Comparison of ENCODE assay signal across 29 cellular contexts in the genomic region with DNA sequence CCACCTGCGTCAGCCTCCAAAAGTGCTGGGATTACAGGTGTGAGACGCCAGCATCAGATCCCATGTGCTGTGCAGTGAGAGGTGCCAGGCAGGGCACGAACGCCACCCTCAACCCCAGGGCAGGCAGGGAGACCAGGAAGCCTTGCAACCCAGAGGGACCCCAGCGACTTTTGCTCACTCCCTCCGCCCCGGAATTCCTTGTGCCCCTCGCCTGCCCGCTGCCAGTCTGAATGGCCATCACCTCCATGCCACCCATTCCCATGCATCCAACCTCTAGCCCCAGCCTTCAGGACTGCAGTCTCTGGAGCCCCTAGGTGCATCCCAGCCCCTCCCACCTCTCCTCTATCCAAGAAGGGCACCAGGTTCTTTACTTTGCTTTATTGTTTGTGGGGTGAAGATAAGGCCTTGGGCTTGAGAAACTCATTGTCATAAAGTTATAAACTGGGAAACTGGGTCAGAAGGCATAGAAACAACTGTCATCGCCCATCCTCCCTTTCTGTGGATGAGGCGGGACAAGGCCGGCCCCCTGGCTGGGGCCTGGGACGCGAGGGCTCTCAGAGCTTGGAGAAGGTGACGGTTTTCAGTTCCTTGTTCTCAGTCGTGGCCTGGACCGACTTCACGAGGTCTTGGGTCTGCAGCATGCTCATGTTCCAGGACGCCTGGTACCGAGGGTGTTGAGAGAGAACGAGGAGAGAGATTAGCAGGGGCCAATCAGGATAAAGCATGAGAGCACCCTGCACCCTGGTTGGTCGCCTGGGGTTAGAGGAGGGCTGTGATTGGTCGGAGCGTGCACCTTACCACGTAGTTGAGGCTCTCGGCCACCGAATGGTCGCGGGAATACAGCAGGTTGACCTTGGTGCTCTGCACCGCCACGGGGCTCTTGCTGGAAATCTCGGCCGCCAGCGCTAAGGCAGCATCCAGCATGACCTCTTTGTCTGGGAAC. TPM values are rescaled to one million over a fixed set of nuclear protein-coding genes. Genes with fewer than 3 reads are reported as not detected.
DNase-seq lines count a peak whose midpoint lies in the region; ATAC-seq, FAIRE-seq and TF ChIP-seq lines count a peak whose summit lies in the region.
"Had no signal": no experiment of that assay in that cellular context is flagged by ENCODE, and none has a peak within 500 bp of the region (broad histone marks: within the 10 kb centered on the region; RNA-seq: fewer than 3 reads in every experiment).

No MANE protein-coding gene starts in this region.

- H3K9me3 Mint-ChIP-seq in WTC11, result no peaks in the 10 kb centered on the region
- H3K9me3 Mint-ChIP-seq: activated naive CD4-positive, alpha-beta T cell treated with anti-CD3 and anti-CD28 coated beads, Interleukin-2, amount 50 U/mL, for 24 hours; effector memory CD8-positive, alpha-beta T cell; immature natural killer cell had no signal

- peaks cover 19% of the 10 kb centered on the region for H3K4me1 ChIP-seq in cardiac muscle cell (ENCODE audit: low read depth)
- H3K4me1 ChIP-seq: ascending aorta had no signal

- no peak for DNase-seq in cardiac muscle cell (ENCODE audit: low read depth in 1 of 2, low spot score in 1 of 2)
- no peak for DNase-seq in Right ventricle myocardium inferior (ENCODE audit: missing footprints)
- no peak for DNase-seq in WTC11 (ENCODE audit: low spot score)
- DNase-seq in iPS-NIHi7 (ENCODE audit: extremely low spot score), result peak; percentile 54
- DNase-seq in frontal cortex (ENCODE audit: low spot score in 2 of 2), result no peak
- DNase-seq in inferior parietal cortex (ENCODE audit: extremely low spot score), result no peak
- DNase-seq in NCI-H1048 (lab: John Stamatoyannopoulos, UW), result no peak
- DNase-seq: activated CD4-positive, alpha-beta T cell treated with anti-CD3 and anti-CD28 coated beads for 36 hours; effector memory CD8-positive, alpha-beta T cell; head of caudate nucleus; immature natural killer cell; NCI-H1930; NCI-H446; NK-92 treated with Interleukin-12 subunit alpha and Interleukin-12 subunit beta, amount 100 ng/mL, for 24 hours; RPMI8226; stimulated activated CD4-positive, alpha-beta T cell treated with anti-CD3 and anti-CD28 coated beads, Interleukin-4, amount 100 ng/mL, for 4 hours; stomach had no signal

- intact Hi-C loops in Right ventricle myocardium inferior (cut with DNase I), result no loop called here

- POLR2A ChIA-PET in WTC11 (lab: Charles Lee), result no interaction called here

- no peak overlapping the region for H3K27ac Mint-ChIP-seq in WTC11
- H3K27ac Mint-ChIP-seq: activated CD4-positive, alpha-beta T cell treated with anti-CD3 and anti-CD28 coated beads for 36 hours; activated naive CD4-positive, alpha-beta T cell treated with anti-CD3 and anti-CD28 coated beads, Interleukin-2, amount 50 U/mL, for 24 hours had no signal

- no peaks in the 10 kb centered on the region for H3K27me3 ChIP-seq in cardiac muscle cell
- H3K27me3 ChIP-seq: ascending aorta; BLaER1 treated with 17β-estradiol and CSF1 and Interleukin-3, amounts not matched to agents 10 nM and 100 nM; neutrophil; stomach; upper lobe of left lung had no signal

- H3K4me3 Mint-ChIP-seq in WTC11, result no peak overlapping the region
- H3K4me3 Mint-ChIP-seq: activated CD4-positive, alpha-beta T cell treated with anti-CD3 and anti-CD28 coated beads for 36 hours; activated naive CD4-positive, alpha-beta T cell treated with anti-CD3 and anti-CD28 coated beads, Interleukin-2, amount 50 U/mL, for 24 hours; effector memory CD8-positive, alpha-beta T cell; immature natural killer cell had no signal

- peak overlapping the region; percentile 28 for H3K27ac ChIP-seq in cardiac muscle cell
- H3K27ac ChIP-seq: ascending aorta; BLaER1 treated with 17β-estradiol and CSF1 and Interleukin-3, amounts not matched to agents 10 nM and 100 nM; neutrophil; upper lobe of left lung had no signal

- ATAC-seq in Right ventricle myocardium inferior, result no peak
- ATAC-seq in WTC11, result peak; percentile 82
- no peak for ATAC-seq in GM19328 (IDR thresholded peaks at IDR 0.05; ENCODE audit: unreplicated experiment)
- ATAC-seq: activated CD4-positive, alpha-beta T cell treated with anti-CD3 and anti-CD28 coated beads for 36 hours; effector memory CD8-positive, alpha-beta T cell had no signal

- FAIRE-seq in frontal cortex (lab: Jason Lieb, UNC), result no peak
- FAIRE-seq: A204.1, G401.6 had no signal

- H3K4me3 ChIP-seq in cardiac muscle cell, result no peak overlapping the region
- H3K4me3 ChIP-seq: ascending aorta; BLaER1 treated with 17β-estradiol and CSF1 and Interleukin-3, amounts not matched to agents 10 nM and 100 nM; stomach; upper lobe of left lung had no signal

- peaks cover 30% of the 10 kb centered on the region for H3K36me3 Mint-ChIP-seq in WTC11

- H3K4me1 Mint-ChIP-seq in WTC11, result peaks cover 6% of the 10 kb centered on the region
- H3K4me1 Mint-ChIP-seq: activated CD4-positive, alpha-beta T cell treated with anti-CD3 and anti-CD28 coated beads for 36 hours had no signal

- peaks cover 12% of the 10 kb centered on the region for H3K36me3 ChIP-seq in cardiac muscle cell

- H3K27me3 Mint-ChIP-seq in WTC11 (ENCODE audit: low read depth), result no peaks in the 10 kb centered on the region
- H3K27me3 Mint-ChIP-seq: activated CD4-positive, alpha-beta T cell treated with anti-CD3 and anti-CD28 coated beads for 36 hours; activated naive CD4-positive, alpha-beta T cell treated with anti-CD3 and anti-CD28 coated beads, Interleukin-2, amount 50 U/mL, for 24 hours; effector memory CD8-positive, alpha-beta T cell had no signal

- no peaks in the 10 kb centered on the region for H3K9me3 ChIP-seq in cardiac muscle cell (ENCODE audit: low read depth)
- H3K9me3 ChIP-seq: ascending aorta; BLaER1 treated with 17β-estradiol and CSF1 and Interleukin-3, amounts not matched to agents 10 nM and 100 nM; neutrophil; stomach; upper lobe of left lung had no signal

- CTCF ChIA-PET in WTC11 (lab: Charles Lee), result interaction anchor here (1.2 kb wide), 1 partner anchor 23 kb away, joined by 4 read pairs; no protein-coding TSS in a partner anchor

- TF ChIP-seq CTCF in cardiac muscle cell (IDR thresholded peaks at IDR 0.05; ENCODE audit: low read depth, low read length) (no peak), WTC11 (IDR thresholded peaks at IDR 0.05) (no peak)

TF ChIP-seq in WTC11, 78 proteins besides CTCF, POLR2A, EP300 and RAD21:
- TF ChIP-seq NFYB (CRISPR knock-in tag; conservative IDR thresholded peaks at IDR 0.05; ENCODE audit: low read depth), result peak; percentile 63; the same call in 1 of the 2 replicates
- TF ChIP-seq, protein P1, sequence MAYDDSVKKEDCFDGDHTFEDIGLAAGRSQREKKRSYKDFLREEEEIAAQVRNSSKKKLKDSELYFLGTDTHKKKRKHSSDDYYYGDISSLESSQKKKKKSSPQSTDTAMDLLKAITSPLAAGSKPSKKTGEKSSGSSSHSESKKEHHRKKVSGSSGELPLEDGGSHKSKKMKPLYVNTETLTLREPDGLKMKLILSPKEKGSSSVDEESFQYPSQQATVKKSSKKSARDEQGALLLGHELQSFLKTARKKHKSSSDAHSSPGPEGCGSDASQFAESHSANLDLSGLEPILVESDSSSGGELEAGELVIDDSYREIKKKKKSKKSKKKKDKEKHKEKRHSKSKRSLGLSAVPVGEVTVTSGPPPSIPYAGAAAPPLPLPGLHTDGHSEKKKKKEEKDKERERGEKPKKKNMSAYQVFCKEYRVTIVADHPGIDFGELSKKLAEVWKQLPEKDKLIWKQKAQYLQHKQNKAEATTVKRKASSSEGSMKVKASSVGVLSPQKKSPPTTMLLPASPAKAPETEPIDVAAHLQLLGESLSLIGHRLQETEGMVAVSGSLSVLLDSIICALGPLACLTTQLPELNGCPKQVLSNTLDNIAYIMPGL (CRISPR knock-in tag; IDR thresholded peaks at IDR 0.05), result no peak

RNA-seq across cellular contexts. Expression of a gene that starts 2.6 kb away (rescaled TPM):
- 0.46 and 1.0 TPM in 2 replicates for total RNA-seq in cardiac muscle cell
- polyA plus RNA-seq in cardiac muscle cell, result 0.50 and 2.0 TPM in 2 replicates
- 0.76 TPM for total RNA-seq in Right ventricle myocardium inferior
- total RNA-seq in WTC11 (2021), result 1.1 to 1.5 TPM (median 1.4 TPM) in 3 replicates
- total RNA-seq in frontal cortex, result under 0.01 TPM
- total RNA-seq: ascending aorta, fibroblast of lung had no signal
- polyA plus RNA-seq: fibroblast of lung, immature natural killer cell had no signal

RNA-seq across cellular contexts. Expression of a gene that starts 16.3 kb away (rescaled TPM):
- total RNA-seq in cardiac muscle cell (171 and 180 TPM in 2 replicates), Right ventricle myocardium inferior (1,308 TPM), WTC11 (2021) (139 to 162 TPM (median 161 TPM) in 3 replicates), frontal cortex (15.1 TPM)
- polyA plus RNA-seq in cardiac muscle cell, result 360 and 430 TPM in 2 replicates

RNA-seq across cellular contexts. Expression of a gene that starts 26.3 kb away (rescaled TPM):
- not detected in 2 replicates for total RNA-seq in cardiac muscle cell
- polyA plus RNA-seq in cardiac muscle cell, result not detected in 2 replicates
- not detected for total RNA-seq in Right ventricle myocardium inferior
- 1.2 to 3.7 TPM (median 2.7 TPM) in 3 replicates for total RNA-seq in WTC11 (2021)
- not detected for total RNA-seq in frontal cortex
- total RNA-seq: activated CD4-positive, alpha-beta T cell treated with anti-CD3 and anti-CD28 coated beads for 36 hours; ascending aorta; cerebellum; fibroblast of lung; liver; stomach had no signal
- polyA plus RNA-seq: immature natural killer cell had no signal

RNA-seq across cellular contexts. Expression of a gene that starts 34.5 kb away (rescaled TPM):
- total RNA-seq in cardiac muscle cell, result 300 and 326 TPM in 2 replicates
- polyA plus RNA-seq in cardiac muscle cell, result 240 and 291 TPM in 2 replicates
- 184 TPM for total RNA-seq in Right ventricle myocardium inferior
- total RNA-seq in WTC11 (2021), result 680 to 779 TPM (median 683 TPM) in 3 replicates
- total RNA-seq in frontal cortex, result 372 TPM

RNA-seq across cellular contexts. Expression of a gene that starts 42.0 kb away (rescaled TPM):
- total RNA-seq in cardiac muscle cell, result not detected in 2 replicates
- not detected in 2 replicates for polyA plus RNA-seq in cardiac muscle cell
- total RNA-seq in Right ventricle myocardium inferior, result not detected
- total RNA-seq in WTC11 (2021), result 2.3 TPM in 1 of 3 replicates, not detected in the others
- total RNA-seq in frontal cortex, result not detected
- total RNA-seq: activated CD4-positive, alpha-beta T cell treated with anti-CD3 and anti-CD28 coated beads for 36 hours; ascending aorta; cerebellum; fibroblast of lung; liver; mucosa of gallbladder; upper lobe of left lung had no signal
- polyA plus RNA-seq: fibroblast of lung, immature natural killer cell, liver had no signal
